In genomic region chr9:130239741-130240241, GRCh38 we compare ENCODE assay signal across 8 cellular contexts. TPM values are rescaled to one million over a fixed set of nuclear protein-coding genes. Genes with fewer than 3 reads are reported as not detected.
DNase-seq lines count a peak whose midpoint lies in the region; ATAC-seq and TF ChIP-seq lines count a peak whose summit lies in the region.

No MANE protein-coding gene starts in this region.

- H3K4me1 Mint-ChIP-seq in activated CD4-positive, alpha-beta memory T cell treated with anti-CD3 and anti-CD28 coated beads for 36 hours (ENCODE audit: low read depth), result peaks cover 39% of the 10 kb centered on the region

- H4K20me1 ChIP-seq in hepatocyte (ENCODE audit: insufficient read depth, poor library complexity, severe bottlenecking), result no peaks in the 10 kb centered on the region

- H3K27me3 ChIP-seq in hepatocyte (no peaks in the 10 kb centered on the region), left ventricle myocardium inferior (ENCODE audit: low read depth) (no peaks in the 10 kb centered on the region)

- ATAC-seq in GM18868 (IDR thresholded peaks at IDR 0.05; ENCODE audit: unreplicated experiment) (peak; percentile 69), HG03060 (IDR thresholded peaks at IDR 0.05; ENCODE audit: low read depth, unreplicated experiment) (peak; percentile 46), HG02970 (IDR thresholded peaks at IDR 0.05; ENCODE audit: low FRiP score, unreplicated experiment) (no peak)

- H3K4me3 Mint-ChIP-seq in activated CD4-positive, alpha-beta memory T cell treated with anti-CD3 and anti-CD28 coated beads for 36 hours, result peak overlapping the region; percentile 31

- no peaks in the 10 kb centered on the region for H3K36me3 Mint-ChIP-seq in activated CD4-positive, alpha-beta memory T cell treated with anti-CD3 and anti-CD28 coated beads for 36 hours

- TF ChIP-seq CTCF in hepatocyte (IDR thresholded peaks at IDR 0.05; ENCODE audit: poor library complexity) (no peak), left ventricle myocardium inferior (IDR thresholded peaks at IDR 0.05; ENCODE audit: borderline replicate concordance) (no peak)

- no peak overlapping the region for H2AFZ ChIP-seq in hepatocyte

- intact Hi-C loops in activated CD4-positive, alpha-beta memory T cell treated with anti-CD3 and anti-CD28 coated beads for 36 hours (cut with micrococcal nuclease), result loop anchor here (1.0 to 5.0 kb wide), 5 partner anchors 111 to 402 kb away; partner anchors contain the start of genes C9orf78, FUBP3 and USP20
- intact Hi-C loops in posterior vena cava (cut with DNase I) (loop anchor here in 1 of 2 donors (5.0 to 10.0 kb wide), 3 partner anchors 55 to 365 kb away; no protein-coding TSS in a partner anchor), left ventricle myocardium inferior (cut with micrococcal nuclease) (loop anchor here (5.0 to 10.0 kb wide), 2 partner anchors 132 to 355 kb away; no protein-coding TSS in a partner anchor)

- H3K27ac Mint-ChIP-seq in activated CD4-positive, alpha-beta memory T cell treated with anti-CD3 and anti-CD28 coated beads for 36 hours, result peak overlapping the region; percentile 61

- H3K27me3 Mint-ChIP-seq in activated CD4-positive, alpha-beta memory T cell treated with anti-CD3 and anti-CD28 coated beads for 36 hours, result no peaks in the 10 kb centered on the region

- no peaks in the 10 kb centered on the region for H3K4me1 ChIP-seq in hepatocyte (ENCODE audit: insufficient read depth)
- H3K4me1 ChIP-seq in left ventricle myocardium inferior, result peaks cover 16% of the 10 kb centered on the region

- peak; percentile 72 for DNase-seq in activated CD4-positive, alpha-beta memory T cell treated with anti-CD3 and anti-CD28 coated beads for 36 hours
- DNase-seq in posterior vena cava (ENCODE audit: low spot score) (peak; percentile 71), hepatocyte (ENCODE audit: low spot score) (no peak), caudate nucleus (lab: John Stamatoyannopoulos, UW) (no peak), left ventricle myocardium inferior (no peak)

- no peaks in the 10 kb centered on the region for H3K9me3 ChIP-seq in hepatocyte (ENCODE audit: low read depth)
- no peaks in the 10 kb centered on the region for H3K9me3 ChIP-seq in left ventricle myocardium inferior (replicated peaks)

- no peaks in the 10 kb centered on the region for H3K36me3 ChIP-seq in hepatocyte (replicated peaks; ENCODE audit: insufficient read depth, low read depth)
- H3K36me3 ChIP-seq in left ventricle myocardium inferior, result no peaks in the 10 kb centered on the region

- H3K27ac ChIP-seq in hepatocyte (no peak overlapping the region), caudate nucleus (ENCODE audit: low read depth, low read length) (no peak overlapping the region), left ventricle myocardium inferior (replicated peaks) (no peak overlapping the region)

- H3K79me2 ChIP-seq in hepatocyte, result no peaks in the 10 kb centered on the region

- CTCF ChIA-PET in activated CD4-positive, alpha-beta memory T cell treated with anti-CD3 and anti-CD28 coated beads for 36 hours (lab: Charles Lee), result interaction anchor here (1.4 to 10.4 kb wide), 3 partner anchors 112 to 502 kb away, joined by 4 to 146 read pairs (median 6); no protein-coding TSS in a partner anchor

- 65% methylated on average over 9 of the region's 9 CpGs for WGBS in hepatocyte (ENCODE audit: low lambda C conversion rate, missing lambda C conversion rate)

- H3K4me2 ChIP-seq in hepatocyte, result no peak overlapping the region

- no peaks in the 10 kb centered on the region for H3K9me3 Mint-ChIP-seq in activated CD4-positive, alpha-beta memory T cell treated with anti-CD3 and anti-CD28 coated beads for 36 hours

- no peak overlapping the region for H3K4me3 ChIP-seq in hepatocyte
- H3K4me3 ChIP-seq in left ventricle myocardium inferior, result no peak overlapping the region

- POLR2A ChIA-PET in activated CD4-positive, alpha-beta memory T cell treated with anti-CD3 and anti-CD28 coated beads for 36 hours (lab: Charles Lee), result interaction anchor here (1.3 kb wide), 1 partner anchor 111 kb away, joined by 8 read pairs; no protein-coding TSS in a partner anchor

- no peaks in the 10 kb centered on the region for H3K9me2 ChIP-seq in hepatocyte (replicated peaks; ENCODE audit: insufficient read depth)

RNA-seq across cellular contexts. Expression of gene HMCN2, which starts 25.8 kb away (rescaled TPM):
- not detected for total RNA-seq in activated CD4-positive, alpha-beta memory T cell treated with anti-CD3 and anti-CD28 coated beads for 36 hours
- 100 to 1,000 TPM in 1 of 2 donors, 10 to 100 TPM in 1; 98.8 to 224 TPM for total RNA-seq in posterior vena cava
- 0.20 and 0.50 TPM in 2 replicates for total RNA-seq in hepatocyte
- polyA plus RNA-seq in hepatocyte, result 0.54 and 2.7 TPM in 2 replicates
- 5.5 TPM for total RNA-seq in left ventricle myocardium inferior

Comparison
In these comparisons a context has a peak if more than half of its experiments do, and no peak if none do; other contexts are left out.
1. DNase-seq: peak in activated CD4-positive, alpha-beta memory T cell treated with anti-CD3 and anti-CD28 coated beads for 36 hours (single experiment) and posterior vena cava (single experiment); none in hepatocyte (single experiment), caudate nucleus (0 of 61) and left ventricle myocardium inferior (single experiment).
2. RNA of gene HMCN2, which starts 25.8 kb away (total RNA-seq): 98.8 to 224 TPM in posterior vena cava; 5.5 TPM in left ventricle myocardium inferior (single experiment), 0.20 to 0.50 TPM in hepatocyte and not detected in activated CD4-positive, alpha-beta memory T cell treated with anti-CD3 and anti-CD28 coated beads for 36 hours; every median in the first group is over 10 times any median in the second.